Comparison of ENCODE assay signal across 8 cellular contexts in genomic region chr2:74502720-74503505, GRCh38. TPM values are rescaled to one million over a fixed set of nuclear protein-coding genes. Genes with fewer than 3 reads are reported as not detected.
DNase-seq lines count a peak whose midpoint lies in the region; ATAC-seq and TF ChIP-seq lines count a peak whose summit lies in the region.

No MANE protein-coding gene starts in this region.

- no peaks in the 10 kb centered on the region for H3K9me2 ChIP-seq in OCI-LY7 (ENCODE audit: insufficient read depth, low read length)

- peak overlapping the region; percentile 59 to 79 (median 79) for H3K9ac ChIP-seq in skeletal muscle tissue (ENCODE audit: low read depth in 1 of 3, low read length in 3 of 3)

- H3K27ac ChIP-seq in OCI-LY7 (ENCODE audit: low read depth, low read length, poor library complexity, severe bottlenecking) = no peak overlapping the region
- H3K27ac ChIP-seq in skeletal muscle tissue (ENCODE audit: low read depth, low read length) = peak overlapping the region; percentile 77

- no peak overlapping the region for H2AFZ ChIP-seq in OCI-LY7 (ENCODE audit: low read length)

- peak; percentile 40 for ATAC-seq in HG02610 (IDR thresholded peaks at IDR 0.05; ENCODE audit: unreplicated experiment)

- H3K4me3 ChIP-seq in OCI-LY7 (ENCODE audit: low read depth, low read length, poor library complexity, severe bottlenecking) (no peak overlapping the region), iPS-18c (ENCODE audit: insufficient read depth, low read depth, low read length) (peak overlapping the region; percentile 68), skeletal muscle tissue (ENCODE audit: low read length in 3 of 3) (peak overlapping the region; percentile 61 to 86 (median 74))

- no TSS peak for BruUV-seq in OCI-LY7 (replicated peaks; lab: Mats Ljungman, UMichigan)

- peak; percentile 41; the same call in 1 of the 2 replicates for TF ChIP-seq CTCF in OCI-LY7 (conservative IDR thresholded peaks at IDR 0.05; ENCODE audit: low read length)

- H3K36me3 ChIP-seq in OCI-LY7 (ENCODE audit: insufficient read depth, low read length) (peaks cover 15% of the 10 kb centered on the region), skeletal muscle tissue (ENCODE audit: control insufficient read depth in 3 of 3, insufficient read depth in 3 of 3, low read length in 3 of 3) (peaks cover 16 to 19% (median 18%) of the 10 kb centered on the region in 3 donors)

- H3K4me2 ChIP-seq in OCI-LY7 (ENCODE audit: low read length) = peak overlapping the region; percentile 45; the same call in 1 of the 2 replicates

- H3K9me3 ChIP-seq in OCI-LY7 (ENCODE audit: low read length) = no peaks in the 10 kb centered on the region
- no peaks in the 10 kb centered on the region for H3K9me3 ChIP-seq in iPS-18c (ENCODE audit: control insufficient read depth, insufficient read depth, low read length)
- H3K9me3 ChIP-seq in skeletal muscle tissue (ENCODE audit: control insufficient read depth in 3 of 3, low read length in 3 of 3) = no peaks in the 10 kb centered on the region

- intact Hi-C loops in OCI-LY7 (cut with micrococcal nuclease; ENCODE audit: unreplicated experiment) = no loop called here

- H4K20me1 ChIP-seq in OCI-LY7 (ENCODE audit: insufficient read depth, low read length) = no peaks in the 10 kb centered on the region

- CTCF ChIA-PET in OCI-LY7 (lab: Charles Lee; ENCODE audit: unreplicated experiment) = interaction anchor here (0.5 kb wide), 1 partner anchor 456 kb away, joined by 7 read pairs; the partner anchor contains the start of gene POLE4

- peaks cover 45 to 73% (median 52%) of the 10 kb centered on the region in 3 donors for H3K27me3 ChIP-seq in skeletal muscle tissue (ENCODE audit: control insufficient read depth in 3 of 3, insufficient read depth in 3 of 3, low read length in 3 of 3)

- peaks cover 23% of the 10 kb centered on the region for H3K4me1 ChIP-seq in OCI-LY7 (ENCODE audit: insufficient read depth, low read length, poor library complexity, severe bottlenecking)
- H3K4me1 ChIP-seq in skeletal muscle tissue (ENCODE audit: control insufficient read depth in 3 of 3, insufficient read depth in 3 of 3, low read length in 3 of 3) = peaks cover 38 to 44% (median 40%) of the 10 kb centered on the region in 3 donors

- peaks cover 5% of the 10 kb centered on the region; the same call in 1 of the 2 replicates for H3K79me2 ChIP-seq in OCI-LY7 (ENCODE audit: insufficient read depth, low read depth, low read length)

- peak; percentile 5 to 19 for DNase-seq in NCI-H524 (lab: John Stamatoyannopoulos, UW)
- DNase-seq in NCI-H524 treated with DMSO at 0.1 percent for 48 hours (lab: John Stamatoyannopoulos, UW) = no peak
- no peak for DNase-seq in OCI-LY7 (ENCODE audit: low spot score)
- DNase-seq in astrocyte of the hippocampus (ENCODE audit: low read depth, low spot score) = peak; percentile 88
- DNase-seq in NK-92 (lab: John Stamatoyannopoulos, UW; ENCODE audit: unreplicated experiment) = no peak

- POLR2A ChIA-PET in OCI-LY7 (lab: Charles Lee) = no interaction called here

RNA-seq across cellular contexts. Expression of gene LBX2, which starts 3.5 kb away (rescaled TPM):
- total RNA-seq in OCI-LY7 (2014; rRNA removed; shearing (Covaris generic)) = not detected in 2 replicates
- total RNA-seq in OCI-LY7 (2022) = not detected in 2 replicates
- not detected for total RNA-seq in skeletal muscle tissue

RNA-seq across cellular contexts. Expression of gene PCGF1, which starts 4.6 kb away (rescaled TPM):
- 9.9 and 16.7 TPM in 2 replicates for total RNA-seq in OCI-LY7 (2014; rRNA removed; shearing (Covaris generic))
- 15.9 and 21.5 TPM in 2 replicates for total RNA-seq in OCI-LY7 (2022)
- 6.8 TPM for total RNA-seq in skeletal muscle tissue

RNA-seq across cellular contexts. Expression of gene TLX2, which starts 11.3 kb away (rescaled TPM):
- total RNA-seq in OCI-LY7 (2014; rRNA removed; shearing (Covaris generic)) = not detected in 2 replicates
- not detected in 2 replicates for total RNA-seq in OCI-LY7 (2022)
- not detected for total RNA-seq in skeletal muscle tissue

RNA-seq across cellular contexts. Expression of gene TTC31, which starts 20.0 kb away (rescaled TPM):
- total RNA-seq in OCI-LY7 (2014; rRNA removed; shearing (Covaris generic)) = 34.6 and 49.5 TPM in 2 replicates
- total RNA-seq in OCI-LY7 (2022) (31.5 and 37.4 TPM in 2 replicates), skeletal muscle tissue (4.2 TPM)

RNA-seq across cellular contexts. Expression of gene CCDC142, which starts 20.1 kb away (rescaled TPM):
- 52.3 and 53.0 TPM in 2 replicates for total RNA-seq in OCI-LY7 (2014; rRNA removed; shearing (Covaris generic))
- total RNA-seq in OCI-LY7 (2022) (42.5 and 52.0 TPM in 2 replicates), skeletal muscle tissue (30.3 TPM)

Comparison
In these comparisons a context has a peak if more than half of its experiments do, and no peak if none do; other contexts are left out.
1. DNase-seq: peak in NCI-H524 (2 of 2) and astrocyte of the hippocampus (single experiment); none in NCI-H524 treated with DMSO at 0.1 percent for 48 hours (single experiment), OCI-LY7 (single experiment) and NK-92 (single experiment).